1 cellular context compared by ENCODE assay signal in the genomic region with DNA sequence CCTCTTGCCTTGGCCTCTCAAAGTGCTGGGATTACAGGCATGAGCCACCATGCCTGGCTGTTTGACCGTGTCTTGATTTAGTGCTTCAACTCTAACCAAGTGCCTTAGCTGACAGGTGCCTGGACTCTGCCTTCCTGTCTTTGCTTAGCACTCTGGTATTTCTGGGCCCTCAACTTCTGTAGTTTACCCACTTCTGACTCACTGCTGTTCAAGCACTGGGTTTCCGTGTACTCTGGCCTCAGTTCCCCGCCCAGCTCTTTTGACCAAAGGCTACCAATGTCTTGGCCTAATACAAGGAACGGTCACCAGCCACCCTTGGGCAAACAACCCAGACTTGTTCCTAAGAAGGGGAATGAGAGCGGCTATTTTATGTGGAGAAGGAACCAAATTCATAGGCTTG.
A peak's percentile ranks its signal among the peaks of the same experiment; 100 is the strongest.
TF ChIP-seq lines count a peak whose summit lies in the region.

No MANE protein-coding gene starts in this region.

TF ChIP-seq in HepG2, 621 proteins besides CTCF, POLR2A, EP300 and RAD21 (continued from another document and continues in another):
- TF ChIP-seq, protein P1, sequence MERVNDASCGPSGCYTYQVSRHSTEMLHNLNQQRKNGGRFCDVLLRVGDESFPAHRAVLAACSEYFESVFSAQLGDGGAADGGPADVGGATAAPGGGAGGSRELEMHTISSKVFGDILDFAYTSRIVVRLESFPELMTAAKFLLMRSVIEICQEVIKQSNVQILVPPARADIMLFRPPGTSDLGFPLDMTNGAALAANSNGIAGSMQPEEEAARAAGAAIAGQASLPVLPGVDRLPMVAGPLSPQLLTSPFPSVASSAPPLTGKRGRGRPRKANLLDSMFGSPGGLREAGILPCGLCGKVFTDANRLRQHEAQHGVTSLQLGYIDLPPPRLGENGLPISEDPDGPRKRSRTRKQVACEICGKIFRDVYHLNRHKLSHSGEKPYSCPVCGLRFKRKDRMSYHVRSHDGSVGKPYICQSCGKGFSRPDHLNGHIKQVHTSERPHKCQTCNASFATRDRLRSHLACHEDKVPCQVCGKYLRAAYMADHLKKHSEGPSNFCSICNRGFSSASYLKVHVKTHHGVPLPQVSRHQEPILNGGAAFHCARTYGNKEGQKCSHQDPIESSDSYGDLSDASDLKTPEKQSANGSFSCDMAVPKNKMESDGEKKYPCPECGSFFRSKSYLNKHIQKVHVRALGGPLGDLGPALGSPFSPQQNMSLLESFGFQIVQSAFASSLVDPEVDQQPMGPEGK (CRISPR knock-in tag; IDR thresholded peaks at IDR 0.05), result peak; percentile 19; the same call in 1 of the 2 replicates
- TF ChIP-seq HDAC6 (IDR thresholded peaks at IDR 0.05; ENCODE audit: low read depth, low read length), result no peak
- TF ChIP-seq NR2F6 (IDR thresholded peaks at IDR 0.05), result peak; percentile 49
- TF ChIP-seq NR2F6 (CRISPR knock-in tag; IDR thresholded peaks at IDR 0.05), result peak; percentile 54
- no peak for TF ChIP-seq TRIM24 (CRISPR knock-in tag; IDR thresholded peaks at IDR 0.05)
- TF ChIP-seq XBP1 (CRISPR knock-in tag; IDR thresholded peaks at IDR 0.05), result no peak
- TF ChIP-seq, protein P2, sequence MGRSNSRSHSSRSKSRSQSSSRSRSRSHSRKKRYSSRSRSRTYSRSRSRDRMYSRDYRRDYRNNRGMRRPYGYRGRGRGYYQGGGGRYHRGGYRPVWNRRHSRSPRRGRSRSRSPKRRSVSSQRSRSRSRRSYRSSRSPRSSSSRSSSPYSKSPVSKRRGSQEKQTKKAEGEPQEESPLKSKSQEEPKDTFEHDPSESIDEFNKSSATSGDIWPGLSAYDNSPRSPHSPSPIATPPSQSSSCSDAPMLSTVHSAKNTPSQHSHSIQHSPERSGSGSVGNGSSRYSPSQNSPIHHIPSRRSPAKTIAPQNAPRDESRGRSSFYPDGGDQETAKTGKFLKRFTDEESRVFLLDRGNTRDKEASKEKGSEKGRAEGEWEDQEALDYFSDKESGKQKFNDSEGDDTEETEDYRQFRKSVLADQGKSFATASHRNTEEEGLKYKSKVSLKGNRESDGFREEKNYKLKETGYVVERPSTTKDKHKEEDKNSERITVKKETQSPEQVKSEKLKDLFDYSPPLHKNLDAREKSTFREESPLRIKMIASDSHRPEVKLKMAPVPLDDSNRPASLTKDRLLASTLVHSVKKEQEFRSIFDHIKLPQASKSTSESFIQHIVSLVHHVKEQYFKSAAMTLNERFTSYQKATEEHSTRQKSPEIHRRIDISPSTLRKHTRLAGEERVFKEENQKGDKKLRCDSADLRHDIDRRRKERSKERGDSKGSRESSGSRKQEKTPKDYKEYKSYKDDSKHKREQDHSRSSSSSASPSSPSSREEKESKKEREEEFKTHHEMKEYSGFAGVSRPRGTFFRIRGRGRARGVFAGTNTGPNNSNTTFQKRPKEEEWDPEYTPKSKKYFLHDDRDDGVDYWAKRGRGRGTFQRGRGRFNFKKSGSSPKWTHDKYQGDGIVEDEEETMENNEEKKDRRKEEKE (IDR thresholded peaks at IDR 0.05), result no peak
- TF ChIP-seq, protein P3, sequence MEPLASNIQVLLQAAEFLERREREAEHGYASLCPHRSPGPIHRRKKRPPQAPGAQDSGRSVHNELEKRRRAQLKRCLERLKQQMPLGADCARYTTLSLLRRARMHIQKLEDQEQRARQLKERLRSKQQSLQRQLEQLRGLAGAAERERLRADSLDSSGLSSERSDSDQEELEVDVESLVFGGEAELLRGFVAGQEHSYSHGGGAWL (CRISPR knock-in tag; IDR thresholded peaks at IDR 0.05), result no peak
- TF ChIP-seq SIN3B (IDR thresholded peaks at IDR 0.05; ENCODE audit: low read length), result no peak
- no peak for TF ChIP-seq ZKSCAN8 (CRISPR knock-in tag; IDR thresholded peaks at IDR 0.05; ENCODE audit: borderline replicate concordance)
- no peak for TF ChIP-seq ATF1 (CRISPR knock-in tag; IDR thresholded peaks at IDR 0.05)
- TF ChIP-seq ZNF83 (CRISPR knock-in tag; IDR thresholded peaks at IDR 0.05; ENCODE audit: borderline replicate concordance), result no peak
- TF ChIP-seq ZNF572 (CRISPR knock-in tag; IDR thresholded peaks at IDR 0.05), result no peak
- TF ChIP-seq, protein P4, sequence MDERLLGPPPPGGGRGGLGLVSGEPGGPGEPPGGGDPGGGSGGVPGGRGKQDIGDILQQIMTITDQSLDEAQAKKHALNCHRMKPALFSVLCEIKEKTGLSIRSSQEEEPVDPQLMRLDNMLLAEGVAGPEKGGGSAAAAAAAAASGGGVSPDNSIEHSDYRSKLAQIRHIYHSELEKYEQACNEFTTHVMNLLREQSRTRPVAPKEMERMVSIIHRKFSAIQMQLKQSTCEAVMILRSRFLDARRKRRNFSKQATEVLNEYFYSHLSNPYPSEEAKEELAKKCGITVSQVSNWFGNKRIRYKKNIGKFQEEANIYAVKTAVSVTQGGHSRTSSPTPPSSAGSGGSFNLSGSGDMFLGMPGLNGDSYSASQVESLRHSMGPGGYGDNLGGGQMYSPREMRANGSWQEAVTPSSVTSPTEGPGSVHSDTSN (CRISPR knock-in tag; IDR thresholded peaks at IDR 0.05), result 0 out of 2 replicates have a peak, but pooled peaks have one; percentile 25
- TF ChIP-seq, protein P5, sequence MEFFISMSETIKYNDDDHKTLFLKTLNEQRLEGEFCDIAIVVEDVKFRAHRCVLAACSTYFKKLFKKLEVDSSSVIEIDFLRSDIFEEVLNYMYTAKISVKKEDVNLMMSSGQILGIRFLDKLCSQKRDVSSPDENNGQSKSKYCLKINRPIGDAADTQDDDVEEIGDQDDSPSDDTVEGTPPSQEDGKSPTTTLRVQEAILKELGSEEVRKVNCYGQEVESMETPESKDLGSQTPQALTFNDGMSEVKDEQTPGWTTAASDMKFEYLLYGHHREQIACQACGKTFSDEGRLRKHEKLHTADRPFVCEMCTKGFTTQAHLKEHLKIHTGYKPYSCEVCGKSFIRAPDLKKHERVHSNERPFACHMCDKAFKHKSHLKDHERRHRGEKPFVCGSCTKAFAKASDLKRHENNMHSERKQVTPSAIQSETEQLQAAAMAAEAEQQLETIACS (CRISPR knock-in tag; IDR thresholded peaks at IDR 0.05), result no peak
- peak; percentile 46; the same call in 1 of the 2 replicates for TF ChIP-seq BCL6 (CRISPR knock-in tag; IDR thresholded peaks at IDR 0.05)
- no peak for TF ChIP-seq MAFG (CRISPR knock-in tag; IDR thresholded peaks at IDR 0.05)
- no peak for TF ChIP-seq ZNF180 (CRISPR knock-in tag; IDR thresholded peaks at IDR 0.05; ENCODE audit: borderline replicate concordance, low read depth)
- TF ChIP-seq KDM5A (IDR thresholded peaks at IDR 0.05; ENCODE audit: borderline replicate concordance, low read length), result no peak
- no peak for TF ChIP-seq MXD4 (CRISPR knock-in tag; IDR thresholded peaks at IDR 0.05)
- no peak for TF ChIP-seq HNRNPK (IDR thresholded peaks at IDR 0.05; ENCODE audit: low read depth, low read length, poor library complexity, severe bottlenecking)
- no peak for TF ChIP-seq ZNF878 (CRISPR knock-in tag; IDR thresholded peaks at IDR 0.05)
- no peak for TF ChIP-seq ZNF432 (CRISPR knock-in tag; IDR thresholded peaks at IDR 0.05; ENCODE audit: borderline replicate concordance)
- TF ChIP-seq, protein P6, sequence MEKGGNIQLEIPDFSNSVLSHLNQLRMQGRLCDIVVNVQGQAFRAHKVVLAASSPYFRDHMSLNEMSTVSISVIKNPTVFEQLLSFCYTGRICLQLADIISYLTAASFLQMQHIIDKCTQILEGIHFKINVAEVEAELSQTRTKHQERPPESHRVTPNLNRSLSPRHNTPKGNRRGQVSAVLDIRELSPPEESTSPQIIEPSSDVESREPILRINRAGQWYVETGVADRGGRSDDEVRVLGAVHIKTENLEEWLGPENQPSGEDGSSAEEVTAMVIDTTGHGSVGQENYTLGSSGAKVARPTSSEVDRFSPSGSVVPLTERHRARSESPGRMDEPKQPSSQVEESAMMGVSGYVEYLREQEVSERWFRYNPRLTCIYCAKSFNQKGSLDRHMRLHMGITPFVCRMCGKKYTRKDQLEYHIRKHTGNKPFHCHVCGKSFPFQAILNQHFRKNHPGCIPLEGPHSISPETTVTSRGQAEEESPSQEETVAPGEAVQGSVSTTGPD (CRISPR knock-in tag; IDR thresholded peaks at IDR 0.05), result no peak
- TF ChIP-seq ZNF674 (CRISPR knock-in tag; IDR thresholded peaks at IDR 0.05; ENCODE audit: low read depth), result no peak
- peak; percentile 28; the same call in 1 of the 2 replicates for TF ChIP-seq KAT8 (CRISPR knock-in tag; IDR thresholded peaks at IDR 0.05)
- TF ChIP-seq MEIS2 (CRISPR knock-in tag; IDR thresholded peaks at IDR 0.05), result peak; percentile 64; the same call in 1 of the 2 replicates
- TF ChIP-seq NCOA1 (CRISPR knock-in tag; IDR thresholded peaks at IDR 0.05), result no peak
- TF ChIP-seq ZNF607 (CRISPR knock-in tag; IDR thresholded peaks at IDR 0.05; ENCODE audit: borderline replicate concordance), result no peak
- TF ChIP-seq RBM39 (IDR thresholded peaks at IDR 0.05; ENCODE audit: low read depth, low read length, poor library complexity, severe bottlenecking), result no peak
- no peak for TF ChIP-seq ZNF703 (CRISPR knock-in tag; IDR thresholded peaks at IDR 0.05; ENCODE audit: borderline replicate concordance)
- no peak for TF ChIP-seq HNRNPLL (IDR thresholded peaks at IDR 0.05; ENCODE audit: low read depth, low read length, poor library complexity, severe bottlenecking)
- no peak; the same call in 1 of the 2 replicates for TF ChIP-seq MIER3 (CRISPR knock-in tag; IDR thresholded peaks at IDR 0.05; ENCODE audit: borderline replicate concordance)
- TF ChIP-seq KMT2B (CRISPR knock-in tag; IDR thresholded peaks at IDR 0.05), result no peak
- peak; percentile 96 for TF ChIP-seq FOSL1 (CRISPR knock-in tag; IDR thresholded peaks at IDR 0.05; ENCODE audit: borderline replicate concordance)
- TF ChIP-seq, protein P7, sequence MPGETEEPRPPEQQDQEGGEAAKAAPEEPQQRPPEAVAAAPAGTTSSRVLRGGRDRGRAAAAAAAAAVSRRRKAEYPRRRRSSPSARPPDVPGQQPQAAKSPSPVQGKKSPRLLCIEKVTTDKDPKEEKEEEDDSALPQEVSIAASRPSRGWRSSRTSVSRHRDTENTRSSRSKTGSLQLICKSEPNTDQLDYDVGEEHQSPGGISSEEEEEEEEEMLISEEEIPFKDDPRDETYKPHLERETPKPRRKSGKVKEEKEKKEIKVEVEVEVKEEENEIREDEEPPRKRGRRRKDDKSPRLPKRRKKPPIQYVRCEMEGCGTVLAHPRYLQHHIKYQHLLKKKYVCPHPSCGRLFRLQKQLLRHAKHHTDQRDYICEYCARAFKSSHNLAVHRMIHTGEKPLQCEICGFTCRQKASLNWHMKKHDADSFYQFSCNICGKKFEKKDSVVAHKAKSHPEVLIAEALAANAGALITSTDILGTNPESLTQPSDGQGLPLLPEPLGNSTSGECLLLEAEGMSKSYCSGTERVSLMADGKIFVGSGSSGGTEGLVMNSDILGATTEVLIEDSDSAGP (CRISPR knock-in tag; IDR thresholded peaks at IDR 0.05; ENCODE audit: borderline replicate concordance), result no peak
- no peak for TF ChIP-seq ZSCAN20 (CRISPR knock-in tag; IDR thresholded peaks at IDR 0.05; ENCODE audit: borderline replicate concordance)
- TF ChIP-seq ETV5 (CRISPR knock-in tag; IDR thresholded peaks at IDR 0.05; ENCODE audit: borderline replicate concordance), result peak; percentile 89
- TF ChIP-seq ZNF20 (CRISPR knock-in tag; IDR thresholded peaks at IDR 0.05), result no peak
- TF ChIP-seq ZIK1 (CRISPR knock-in tag; IDR thresholded peaks at IDR 0.05; ENCODE audit: borderline replicate concordance, low read depth), result no peak
- TF ChIP-seq, protein P8, sequence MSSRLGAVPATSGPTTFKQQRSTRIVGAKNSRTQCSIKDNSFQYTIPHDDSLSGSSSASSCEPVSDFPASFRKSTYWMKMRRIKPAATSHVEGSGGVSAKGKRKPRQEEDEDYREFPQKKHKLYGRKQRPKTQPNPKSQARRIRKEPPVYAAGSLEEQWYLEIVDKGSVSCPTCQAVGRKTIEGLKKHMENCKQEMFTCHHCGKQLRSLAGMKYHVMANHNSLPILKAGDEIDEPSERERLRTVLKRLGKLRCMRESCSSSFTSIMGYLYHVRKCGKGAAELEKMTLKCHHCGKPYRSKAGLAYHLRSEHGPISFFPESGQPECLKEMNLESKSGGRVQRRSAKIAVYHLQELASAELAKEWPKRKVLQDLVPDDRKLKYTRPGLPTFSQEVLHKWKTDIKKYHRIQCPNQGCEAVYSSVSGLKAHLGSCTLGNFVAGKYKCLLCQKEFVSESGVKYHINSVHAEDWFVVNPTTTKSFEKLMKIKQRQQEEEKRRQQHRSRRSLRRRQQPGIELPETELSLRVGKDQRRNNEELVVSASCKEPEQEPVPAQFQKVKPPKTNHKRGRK (CRISPR knock-in tag; IDR thresholded peaks at IDR 0.05), result no peak
- TF ChIP-seq, protein P9, sequence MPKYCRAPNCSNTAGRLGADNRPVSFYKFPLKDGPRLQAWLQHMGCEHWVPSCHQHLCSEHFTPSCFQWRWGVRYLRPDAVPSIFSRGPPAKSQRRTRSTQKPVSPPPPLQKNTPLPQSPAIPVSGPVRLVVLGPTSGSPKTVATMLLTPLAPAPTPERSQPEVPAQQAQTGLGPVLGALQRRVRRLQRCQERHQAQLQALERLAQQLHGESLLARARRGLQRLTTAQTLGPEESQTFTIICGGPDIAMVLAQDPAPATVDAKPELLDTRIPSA (CRISPR knock-in tag; IDR thresholded peaks at IDR 0.05; ENCODE audit: borderline replicate concordance), result no peak
- TF ChIP-seq, protein P10, sequence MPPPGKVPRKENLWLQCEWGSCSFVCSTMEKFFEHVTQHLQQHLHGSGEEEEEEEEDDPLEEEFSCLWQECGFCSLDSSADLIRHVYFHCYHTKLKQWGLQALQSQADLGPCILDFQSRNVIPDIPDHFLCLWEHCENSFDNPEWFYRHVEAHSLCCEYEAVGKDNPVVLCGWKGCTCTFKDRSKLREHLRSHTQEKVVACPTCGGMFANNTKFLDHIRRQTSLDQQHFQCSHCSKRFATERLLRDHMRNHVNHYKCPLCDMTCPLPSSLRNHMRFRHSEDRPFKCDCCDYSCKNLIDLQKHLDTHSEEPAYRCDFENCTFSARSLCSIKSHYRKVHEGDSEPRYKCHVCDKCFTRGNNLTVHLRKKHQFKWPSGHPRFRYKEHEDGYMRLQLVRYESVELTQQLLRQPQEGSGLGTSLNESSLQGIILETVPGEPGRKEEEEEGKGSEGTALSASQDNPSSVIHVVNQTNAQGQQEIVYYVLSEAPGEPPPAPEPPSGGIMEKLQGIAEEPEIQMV (CRISPR knock-in tag; IDR thresholded peaks at IDR 0.05; ENCODE audit: low read depth), result no peak
- TF ChIP-seq, protein P11, sequence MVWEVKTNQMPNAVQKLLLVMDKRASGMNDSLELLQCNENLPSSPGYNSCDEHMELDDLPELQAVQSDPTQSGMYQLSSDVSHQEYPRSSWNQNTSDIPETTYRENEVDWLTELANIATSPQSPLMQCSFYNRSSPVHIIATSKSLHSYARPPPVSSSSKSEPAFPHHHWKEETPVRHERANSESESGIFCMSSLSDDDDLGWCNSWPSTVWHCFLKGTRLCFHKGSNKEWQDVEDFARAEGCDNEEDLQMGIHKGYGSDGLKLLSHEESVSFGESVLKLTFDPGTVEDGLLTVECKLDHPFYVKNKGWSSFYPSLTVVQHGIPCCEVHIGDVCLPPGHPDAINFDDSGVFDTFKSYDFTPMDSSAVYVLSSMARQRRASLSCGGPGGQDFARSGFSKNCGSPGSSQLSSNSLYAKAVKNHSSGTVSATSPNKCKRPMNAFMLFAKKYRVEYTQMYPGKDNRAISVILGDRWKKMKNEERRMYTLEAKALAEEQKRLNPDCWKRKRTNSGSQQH (CRISPR knock-in tag; IDR thresholded peaks at IDR 0.05; ENCODE audit: low read depth), result no peak
- no peak for TF ChIP-seq ZNF564 (CRISPR knock-in tag; IDR thresholded peaks at IDR 0.05)
- no peak for TF ChIP-seq ZNF460 (CRISPR knock-in tag; IDR thresholded peaks at IDR 0.05; ENCODE audit: borderline replicate concordance)
- no peak for TF ChIP-seq CBFB (CRISPR knock-in tag; IDR thresholded peaks at IDR 0.05)
